In the genomic region with DNA sequence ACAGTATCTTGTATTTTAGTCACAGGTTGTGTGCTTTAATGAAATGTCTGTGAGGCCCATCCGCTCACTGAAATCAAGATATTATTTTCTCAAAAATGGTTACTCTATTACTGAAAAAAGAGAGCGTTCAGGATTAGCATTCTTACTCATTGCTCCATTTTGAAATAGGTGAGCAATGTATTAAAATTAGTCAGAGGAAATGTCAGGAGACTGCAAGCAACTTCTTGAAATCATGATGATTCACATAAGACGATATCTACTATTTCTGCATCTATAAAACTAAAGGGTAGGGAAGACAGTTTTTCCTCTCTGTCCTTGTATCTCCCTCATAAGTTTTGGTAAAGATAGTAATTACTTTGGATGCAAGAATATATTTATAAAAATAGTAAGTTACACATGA, we compare ENCODE assay signal across 32 cellular contexts.
DNase-seq lines count a peak whose midpoint lies in the region; ATAC-seq and TF ChIP-seq lines count a peak whose summit lies in the region.
"Had no signal": no experiment of that assay in that cellular context is flagged by ENCODE, and none has a peak within 500 bp of the region (broad histone marks: within the 10 kb centered on the region; RNA-seq: fewer than 3 reads in every experiment).

No MANE protein-coding gene starts in this region.

- H3K36me3 Mint-ChIP-seq in activated CD4-positive, alpha-beta T cell treated with anti-CD3 and anti-CD28 coated beads for 36 hours (ENCODE audit: low read depth): no peaks in the 10 kb centered on the region
- no peaks in the 10 kb centered on the region for H3K36me3 Mint-ChIP-seq in activated CD4-positive, alpha-beta T cell treated with anti-CD3 and anti-CD28 coated beads, Interleukin-2, amount 10 ng/mL, durations not matched to agents 7 days and 5 days (ENCODE audit: low read depth)
- H3K36me3 Mint-ChIP-seq in activated naive CD4-positive, alpha-beta T cell treated with anti-CD3 and anti-CD28 coated beads for 36 hours (ENCODE audit: low read depth): no peaks in the 10 kb centered on the region
- H3K36me3 Mint-ChIP-seq: activated naive CD8-positive, alpha-beta T cell treated with anti-CD3 and anti-CD28 coated beads, Interleukin-2, amount 10 ng/mL, durations not matched to agents 7 days and 5 days; CD8-positive, alpha-beta T cell; naive thymus-derived CD4-positive, alpha-beta T cell had no signal

- no peaks in the 10 kb centered on the region for H3K36me3 ChIP-seq in RWPE2 (ENCODE audit: low read depth)
- H3K36me3 ChIP-seq: brain microvascular endothelial cell, gastroesophageal sphincter, stomach, tibial artery had no signal

- POLR2A ChIA-PET in activated CD4-positive, alpha-beta T cell treated with anti-CD3 and anti-CD28 coated beads for 36 hours (lab: Charles Lee): no interaction called here
- POLR2A ChIA-PET in activated CD4-positive, alpha-beta T cell treated with anti-CD3 and anti-CD28 coated beads, Interleukin-2, amount 10 ng/mL, durations not matched to agents 7 days and 5 days (lab: Charles Lee): no interaction called here

- H3K4me3 ChIP-seq in RWPE2 (ENCODE audit: severe bottlenecking) (no peak overlapping the region), epithelial cell of esophagus (ENCODE audit: low read length) (no peak overlapping the region)
- H3K4me3 ChIP-seq: gastroesophageal sphincter, skin epidermis, stomach, tibial artery had no signal

- H3K27ac ChIP-seq in RWPE2 (ENCODE audit: poor library complexity, severe bottlenecking): peak overlapping the region; percentile 77
- H3K27ac ChIP-seq: brain microvascular endothelial cell, gastroesophageal sphincter, skin epidermis, stomach, tibial artery had no signal

- H3K27me3 ChIP-seq in RWPE2 (ENCODE audit: insufficient read depth, poor library complexity, severe bottlenecking): no peaks in the 10 kb centered on the region
- H3K27me3 ChIP-seq: brain microvascular endothelial cell, gastroesophageal sphincter, stomach, tibial artery had no signal

- H3K9me3 ChIP-seq in RWPE2 (ENCODE audit: severe bottlenecking): no peaks in the 10 kb centered on the region
- H3K9me3 ChIP-seq: gastroesophageal sphincter, SK-N-SH, tibial artery had no signal

- no peak overlapping the region for H3K27ac Mint-ChIP-seq in activated CD4-positive, alpha-beta T cell treated with anti-CD3 and anti-CD28 coated beads for 36 hours
- no peak overlapping the region for H3K27ac Mint-ChIP-seq in activated CD4-positive, alpha-beta T cell treated with anti-CD3 and anti-CD28 coated beads, Interleukin-2, amount 10 ng/mL, durations not matched to agents 7 days and 5 days
- no peak overlapping the region for H3K27ac Mint-ChIP-seq in activated naive CD4-positive, alpha-beta T cell treated with anti-CD3 and anti-CD28 coated beads for 36 hours
- H3K27ac Mint-ChIP-seq: activated naive CD8-positive, alpha-beta T cell treated with anti-CD3 and anti-CD28 coated beads, Interleukin-2, amount 10 ng/mL, durations not matched to agents 7 days and 5 days; CD8-positive, alpha-beta T cell; mesothelial cell of epicardium; naive thymus-derived CD4-positive, alpha-beta T cell; T-helper 17 cell had no signal

- H3K9me3 Mint-ChIP-seq in activated CD4-positive, alpha-beta T cell treated with anti-CD3 and anti-CD28 coated beads for 36 hours (ENCODE audit: low read depth): peaks cover 4% of the 10 kb centered on the region
- peaks cover 4% of the 10 kb centered on the region for H3K9me3 Mint-ChIP-seq in activated CD4-positive, alpha-beta T cell treated with anti-CD3 and anti-CD28 coated beads, Interleukin-2, amount 10 ng/mL, durations not matched to agents 7 days and 5 days
- H3K9me3 Mint-ChIP-seq in activated naive CD4-positive, alpha-beta T cell treated with anti-CD3 and anti-CD28 coated beads for 36 hours: peaks cover 4% of the 10 kb centered on the region

- ATAC-seq in activated CD4-positive, alpha-beta T cell treated with anti-CD3 and anti-CD28 coated beads for 36 hours: peak; percentile 39
- ATAC-seq in RWPE2 (ENCODE audit: low read depth) (peak; percentile 95), GM18870 (IDR thresholded peaks at IDR 0.05; ENCODE audit: unreplicated experiment) (no peak)
- ATAC-seq: CD8-positive, alpha-beta T cell; gastroesophageal sphincter; naive thymus-derived CD4-positive, alpha-beta T cell; T-helper 17 cell had no signal

- no peak for DNase-seq in activated CD4-positive, alpha-beta T cell treated with anti-CD3 and anti-CD28 coated beads for 36 hours
- DNase-seq in activated CD4-positive, alpha-beta T cell treated with anti-CD3 and anti-CD28 coated beads, Interleukin-2, amount 10 ng/mL, durations not matched to agents 7 days and 5 days: no peak
- DNase-seq in RWPE2 (ENCODE audit: low spot score): no peak
- peak; percentile 82 for DNase-seq in epithelial cell of esophagus (ENCODE audit: low read depth)
- DNase-seq in putamen (ENCODE audit: low spot score): peak; percentile 19
- DNase-seq in NCI-H82 (lab: John Stamatoyannopoulos, UW): no peak
- no peak for DNase-seq in activated naive CD4-positive, alpha-beta T cell treated with anti-CD3 and anti-CD28 coated beads for 36 hours
- DNase-seq: 8988T; activated CD4-positive, alpha-beta T cell treated with anti-CD3 and anti-CD28 coated beads for 4 hours; activated CD8-positive, alpha-beta memory T cell treated with anti-CD3 and anti-CD28 coated beads for 24 hours; activated effector memory CD4-positive, alpha-beta T cell treated with anti-CD3 and anti-CD28 coated beads, Interleukin-2, amount 50 U/mL, for 16 hours; activated naive CD8-positive, alpha-beta T cell treated with anti-CD3 and anti-CD28 coated beads, Interleukin-2, amount 10 ng/mL, durations not matched to agents 7 days and 5 days; activated T-cell treated with anti-CD3 and anti-CD28 coated beads, Interleukin-2, amount 50 U/mL, for 1 hour; brain microvascular endothelial cell; CD8-positive, alpha-beta T cell; DMS 273 treated with DMSO at 0.1 percent for 48 hours; effector CD8-positive, alpha-beta T cell; naive thymus-derived CD4-positive, alpha-beta T cell; NCI-H1417; NCI-H2029 treated with DMSO at 0.1 percent for 48 hours; NCI-H2227 treated with DMSO at 0.1 percent for 48 hours; NCI-H69; RPMI8226; SK-N-SH; stimulated activated CD4-positive, alpha-beta T cell treated with anti-CD3 and anti-CD28 coated beads, Interleukin-2, amount 100 ng/mL, for 24 hours; stomach; T-helper 17 cell; tibial artery had no signal

- no peak overlapping the region for H3K4me3 Mint-ChIP-seq in activated CD4-positive, alpha-beta T cell treated with anti-CD3 and anti-CD28 coated beads for 36 hours
- no peak overlapping the region for H3K4me3 Mint-ChIP-seq in activated CD4-positive, alpha-beta T cell treated with anti-CD3 and anti-CD28 coated beads, Interleukin-2, amount 10 ng/mL, durations not matched to agents 7 days and 5 days
- no peak overlapping the region for H3K4me3 Mint-ChIP-seq in activated naive CD4-positive, alpha-beta T cell treated with anti-CD3 and anti-CD28 coated beads for 36 hours
- H3K4me3 Mint-ChIP-seq: activated naive CD8-positive, alpha-beta T cell treated with anti-CD3 and anti-CD28 coated beads, Interleukin-2, amount 10 ng/mL, durations not matched to agents 7 days and 5 days; CD8-positive, alpha-beta T cell; mesothelial cell of epicardium; naive thymus-derived CD4-positive, alpha-beta T cell; T-helper 17 cell had no signal

- peaks cover 2% of the 10 kb centered on the region for H3K4me1 Mint-ChIP-seq in activated CD4-positive, alpha-beta T cell treated with anti-CD3 and anti-CD28 coated beads for 36 hours
- H3K4me1 Mint-ChIP-seq in activated CD4-positive, alpha-beta T cell treated with anti-CD3 and anti-CD28 coated beads, Interleukin-2, amount 10 ng/mL, durations not matched to agents 7 days and 5 days: no peaks in the 10 kb centered on the region
- H3K4me1 Mint-ChIP-seq in activated naive CD4-positive, alpha-beta T cell treated with anti-CD3 and anti-CD28 coated beads for 36 hours (ENCODE audit: low read depth): no peaks in the 10 kb centered on the region
- H3K4me1 Mint-ChIP-seq: activated naive CD8-positive, alpha-beta T cell treated with anti-CD3 and anti-CD28 coated beads, Interleukin-2, amount 10 ng/mL, durations not matched to agents 7 days and 5 days; mesothelial cell of epicardium; naive thymus-derived CD4-positive, alpha-beta T cell; T-helper 17 cell had no signal

- intact Hi-C loops in activated CD4-positive, alpha-beta T cell treated with anti-CD3 and anti-CD28 coated beads for 36 hours (cut with DNase I, micrococcal nuclease): no loop called here
- intact Hi-C loops in activated naive CD4-positive, alpha-beta T cell treated with anti-CD3 and anti-CD28 coated beads for 36 hours (cut with micrococcal nuclease): no loop called here

- H3K4me1 ChIP-seq in RWPE2 (ENCODE audit: insufficient read depth, poor library complexity, severe bottlenecking): peaks cover 15% of the 10 kb centered on the region
- H3K4me1 ChIP-seq: gastroesophageal sphincter, stomach, tibial artery had no signal

- no peaks in the 10 kb centered on the region for H3K27me3 Mint-ChIP-seq in activated CD4-positive, alpha-beta T cell treated with anti-CD3 and anti-CD28 coated beads for 36 hours
- H3K27me3 Mint-ChIP-seq in activated CD4-positive, alpha-beta T cell treated with anti-CD3 and anti-CD28 coated beads, Interleukin-2, amount 10 ng/mL, durations not matched to agents 7 days and 5 days: no peaks in the 10 kb centered on the region
- H3K27me3 Mint-ChIP-seq in activated naive CD4-positive, alpha-beta T cell treated with anti-CD3 and anti-CD28 coated beads for 36 hours (ENCODE audit: low read depth): no peaks in the 10 kb centered on the region
- H3K27me3 Mint-ChIP-seq: activated naive CD8-positive, alpha-beta T cell treated with anti-CD3 and anti-CD28 coated beads, Interleukin-2, amount 10 ng/mL, durations not matched to agents 7 days and 5 days; naive thymus-derived CD4-positive, alpha-beta T cell; T-helper 17 cell had no signal

- CTCF ChIA-PET in activated CD4-positive, alpha-beta T cell treated with anti-CD3 and anti-CD28 coated beads for 36 hours (lab: Charles Lee): no interaction called here
- CTCF ChIA-PET in activated CD4-positive, alpha-beta T cell treated with anti-CD3 and anti-CD28 coated beads, Interleukin-2, amount 10 ng/mL, durations not matched to agents 7 days and 5 days (lab: Charles Lee): no interaction called here
- CTCF ChIA-PET in activated naive CD4-positive, alpha-beta T cell treated with anti-CD3 and anti-CD28 coated beads for 36 hours (lab: Charles Lee): no interaction called here

- TF ChIP-seq CTCF in RWPE2 (IDR thresholded peaks at IDR 0.05; ENCODE audit: poor library complexity, severe bottlenecking) (no peak), epithelial cell of esophagus (IDR thresholded peaks at IDR 0.05; ENCODE audit: insufficient read depth, low read depth, low read length, missing control alignments) (no peak)

Comparison
In these comparisons a context has a peak if more than half of its experiments do, and no peak if none do; other contexts are left out.
1. DNase-seq: peak in epithelial cell of esophagus (single experiment) and putamen (single experiment); none in activated CD4-positive, alpha-beta T cell treated with anti-CD3 and anti-CD28 coated beads for 36 hours (single experiment), activated CD4-positive, alpha-beta T cell treated with anti-CD3 and anti-CD28 coated beads, Interleukin-2, amount 10 ng/mL, durations not matched to agents 7 days and 5 days (single experiment), RWPE2 (single experiment), NCI-H82 (single experiment) and activated naive CD4-positive, alpha-beta T cell treated with anti-CD3 and anti-CD28 coated beads for 36 hours (single experiment).